Comparison of ENCODE assay signal across 15 cellular contexts in genomic region chr3:101066776-101067175, GRCh38.
DNase-seq lines count a peak whose midpoint lies in the region; ATAC-seq, FAIRE-seq and TF ChIP-seq lines count a peak whose summit lies in the region.
"Had no signal": no experiment of that assay in that cellular context is flagged by ENCODE, and none has a peak within 500 bp of the region (broad histone marks: within the 10 kb centered on the region; RNA-seq: fewer than 3 reads in every experiment).

No MANE protein-coding gene starts in this region.

- H3K9me3 ChIP-seq in Karpas-422 (ENCODE audit: low read length) (no peaks in the 10 kb centered on the region), keratinocyte (ENCODE audit: control insufficient read depth, low read depth, low read length) (no peaks in the 10 kb centered on the region), vagina (no peaks in the 10 kb centered on the region)
- H3K9me3 ChIP-seq: mucosa of descending colon, right lobe of liver had no signal

- H2AFZ ChIP-seq in Karpas-422 (ENCODE audit: low read length) (no peak overlapping the region), keratinocyte (ENCODE audit: control insufficient read depth, low read length) (peak overlapping the region; percentile 80)

- no peak for ATAC-seq in HG02623 (IDR thresholded peaks at IDR 0.05; ENCODE audit: unreplicated experiment)
- ATAC-seq: mucosa of descending colon, Panc1, right lobe of liver had no signal

- H3K4me1 ChIP-seq in Karpas-422 (ENCODE audit: low read length) (no peaks in the 10 kb centered on the region), keratinocyte (ENCODE audit: control insufficient read depth, extremely low read depth, insufficient read depth, low read length) (peaks cover 23% of the 10 kb centered on the region), vagina (peaks cover 34% of the 10 kb centered on the region)
- H3K4me1 ChIP-seq: right lobe of liver had no signal

- no peak overlapping the region for H3K27ac ChIP-seq in Karpas-422 (ENCODE audit: low read length)
- peak overlapping the region; percentile 56 to 79 for H3K27ac ChIP-seq in coronary artery
- peak overlapping the region; percentile 83 for H3K27ac ChIP-seq in keratinocyte (ENCODE audit: control insufficient read depth, insufficient read depth, low read length)
- H3K27ac ChIP-seq in vagina = peak overlapping the region; percentile 24
- H3K27ac ChIP-seq: right lobe of liver, VCaP had no signal

- no peaks in the 10 kb centered on the region for H3K9me2 ChIP-seq in Karpas-422 (replicated peaks; ENCODE audit: insufficient read depth, low read length)

- H3K27me3 ChIP-seq in Karpas-422 (ENCODE audit: low read length) = no peaks in the 10 kb centered on the region
- H3K27me3 ChIP-seq in keratinocyte (ENCODE audit: control insufficient read depth, extremely low read depth, insufficient read depth, low read length) = no peaks in the 10 kb centered on the region
- H3K27me3 ChIP-seq in vagina = no peaks in the 10 kb centered on the region
- H3K27me3 ChIP-seq: right lobe of liver had no signal

- TF ChIP-seq POLR2A in vagina (IDR thresholded peaks at IDR 0.05) = no peak

- H3K9ac ChIP-seq in Karpas-422 (ENCODE audit: low read length) = no peak overlapping the region
- H3K9ac ChIP-seq in keratinocyte (ENCODE audit: control insufficient read depth, extremely low read depth, insufficient read depth, low read length) = peak overlapping the region; percentile 63

- no peaks in the 10 kb centered on the region for H4K20me1 ChIP-seq in Karpas-422 (ENCODE audit: insufficient read depth, low read depth, low read length)
- H4K20me1 ChIP-seq in keratinocyte (ENCODE audit: control insufficient read depth, extremely low read depth, insufficient read depth, low read length) = no peaks in the 10 kb centered on the region

- intact Hi-C loops in vagina (cut with DNase I) = no loop called here

- TF ChIP-seq CTCF in coronary artery (IDR thresholded peaks at IDR 0.05) = no peak
- TF ChIP-seq CTCF in keratinocyte (optimal IDR thresholded peaks at IDR 0.05 in 1 of 3, IDR thresholded peaks at IDR 0.05 in 1 of 3, conservative IDR thresholded peaks at IDR 0.05 in 1 of 3; ENCODE audit: extremely low read depth in 1 of 3, insufficient read depth in 2 of 3, low read length in 3 of 3) = no peak
- no peak for TF ChIP-seq CTCF in vagina (IDR thresholded peaks at IDR 0.05)

- FAIRE-seq in keratinocyte (lab: Jason Lieb, UNC) = peak; percentile 88

- H3K9me1 ChIP-seq in keratinocyte (ENCODE audit: control insufficient read depth, extremely low read depth, insufficient read depth, low read length) = no peaks in the 10 kb centered on the region

- H3K79me2 ChIP-seq in Karpas-422 (ENCODE audit: low read length) (no peaks in the 10 kb centered on the region), keratinocyte (ENCODE audit: control insufficient read depth, insufficient read depth, low read length) (no peaks in the 10 kb centered on the region)

- dilution Hi-C loops in keratinocyte (cut with MboI; ENCODE audit: extremely low pct_ligation_motif_present, low sequenced_read_pairs) = no loop called here

- peak; percentile 2 for DNase-seq in Karpas-422
- no peak for DNase-seq in coronary artery (ENCODE audit: low spot score)
- no peak for DNase-seq in keratinocyte (ENCODE audit: low read depth, low spot score)
- DNase-seq in vagina (ENCODE audit: extremely low spot score in 2 of 2) = no peak
- DNase-seq in activated CD4-positive, alpha-beta T cell treated with anti-CD3 and anti-CD28 coated beads for 48 hours = no peak
- no peak for DNase-seq in NCI-H1417 treated with DMSO at 0.1 percent for 48 hours (lab: John Stamatoyannopoulos, UW)
- DNase-seq: activated T-cell treated with anti-CD3 and anti-CD28 coated beads, Interleukin-2, amount 50 U/mL, for 1 hour; central memory CD4-positive, alpha-beta T cell; DMS79; mucosa of descending colon; NCI-H2029; right lobe of liver had no signal

- no peak overlapping the region for H3K4me3 ChIP-seq in Karpas-422 (ENCODE audit: low read length)
- peak overlapping the region; percentile 24 for H3K4me3 ChIP-seq in coronary artery
- peak overlapping the region in 1 of 3 experiments; percentile 16 for H3K4me3 ChIP-seq in keratinocyte (ENCODE audit: control insufficient read depth in 2 of 3, extremely low read depth in 1 of 3, insufficient read depth in 2 of 3, low read depth in 1 of 3, low read length in 3 of 3)
- no peak overlapping the region for H3K4me3 ChIP-seq in vagina
- H3K4me3 ChIP-seq: mucosa of descending colon, right lobe of liver had no signal

- H3K4me2 ChIP-seq in Karpas-422 (ENCODE audit: low read depth, low read length, poor library complexity, severe bottlenecking) (no peak overlapping the region), keratinocyte (ENCODE audit: control insufficient read depth, extremely low read depth, insufficient read depth, low read depth, low read length) (peak overlapping the region; percentile 39)

- H3K36me3 ChIP-seq in Karpas-422 (ENCODE audit: insufficient read depth, low read length) (no peaks in the 10 kb centered on the region), keratinocyte (ENCODE audit: control insufficient read depth in 2 of 2, extremely low read depth in 1 of 2, insufficient read depth in 2 of 2, low read length in 2 of 2) (no peaks in the 10 kb centered on the region), vagina (no peaks in the 10 kb centered on the region)
- H3K36me3 ChIP-seq: right lobe of liver had no signal
